In genomic region chr19:3315676-3315973, GRCh38 we compare ENCODE assay signal across 23 cellular contexts.
"Had no signal": no experiment of that assay in that cellular context is flagged by ENCODE, and none has a peak within 500 bp of the region (broad histone marks: within the 10 kb centered on the region; RNA-seq: fewer than 3 reads in every experiment).

No MANE protein-coding gene starts in this region.

- ATAC-seq: Right ventricle myocardium inferior, T-cell had no signal

- H3K4me1 ChIP-seq: Peyer's patch, SJCRH30 had no signal

- H3K36me3 ChIP-seq: Peyer's patch, SJCRH30 had no signal

- H3K4me2 ChIP-seq: PC-9 had no signal

- H3K27ac ChIP-seq: PC-9, Peyer's patch, SJCRH30 had no signal

- H3K27me3 ChIP-seq: Peyer's patch had no signal

- H3K9me3 ChIP-seq: Peyer's patch, SJCRH30 had no signal

- H2AFZ ChIP-seq: PC-9 had no signal

- H3K4me3 ChIP-seq: PC-9, Peyer's patch, SJCRH30 had no signal

- DNase-seq: KBM-7; NCI-H1092; NCI-H1105 treated with DMSO at 0.1 percent for 48 hours; NCI-H1436; NCI-H187; NCI-H2029; NCI-H2081 treated with DMSO at 0.1 percent for 48 hours; NCI-H2171; NCI-H226; NCI-H446; NCI-H510A; NCI-H524 treated with DMSO at 0.1 percent for 48 hours; NCI-H69; NCI-H774; NK-92 treated with Interleukin-12 subunit alpha and Interleukin-12 subunit beta, amount 100 ng/mL, for 24 hours; OCI-M1; PC-9; Peyer's patch; SHP77 treated with DMSO at 0.1 percent for 48 hours; SJCRH30; SW 1271; T-cell had no signal
